In genomic region chr1:94047914-94048313, GRCh38 we compare ENCODE assay signal across 13 cellular contexts.
DNase-seq lines count a peak whose midpoint lies in the region; ATAC-seq and TF ChIP-seq lines count a peak whose summit lies in the region.
"Had no signal": no experiment of that assay in that cellular context is flagged by ENCODE, and none has a peak within 500 bp of the region (broad histone marks: within the 10 kb centered on the region; RNA-seq: fewer than 3 reads in every experiment).

No MANE protein-coding gene starts in this region.

- H3K4me1 ChIP-seq in GM23248 (ENCODE audit: insufficient read depth) = peaks cover 46% of the 10 kb centered on the region
- H3K4me1 ChIP-seq in mesenchymal stem cell (ENCODE audit: control insufficient read depth, insufficient read depth, low read depth, low read length) = peaks cover 28% of the 10 kb centered on the region
- H3K4me1 ChIP-seq in stomach = peaks cover 6 to 32% (median 21%) of the 10 kb centered on the region in 4 donors
- no peaks in the 10 kb centered on the region for H3K4me1 ChIP-seq in Karpas-422 (ENCODE audit: low read length)
- H3K4me1 ChIP-seq: colonic mucosa had no signal

- WGBS in GM23248 (ENCODE audit: low coverage in 1 of 2, low lambda C conversion rate in 2 of 2, missing lambda C conversion rate in 2 of 2), 2 experiments = 73% methylated on average over 2 of the region's 2 CpGs
- WGBS in mesenchymal stem cell = 85% methylated on average over 2 of the region's 2 CpGs
- WGBS in stomach, 5 donors = 72 to 88% (median 85%) methylated on average over 2 of the region's 2 CpGs

- TF ChIP-seq POLR2A in stomach (IDR thresholded peaks at IDR 0.05) = no peak

- H3K27me3 ChIP-seq in GM23248 (replicated peaks; ENCODE audit: insufficient read depth) (no peaks in the 10 kb centered on the region), mesenchymal stem cell (ENCODE audit: control insufficient read depth in 1 of 2, insufficient read depth in 1 of 2, low read length in 2 of 2) (no peaks in the 10 kb centered on the region), stomach (no peaks in the 10 kb centered on the region), Karpas-422 (ENCODE audit: low read length) (no peaks in the 10 kb centered on the region)
- H3K27me3 ChIP-seq: colonic mucosa had no signal

- no peak overlapping the region for H2BK120ac ChIP-seq in mesenchymal stem cell (ENCODE audit: low read depth, low read length)

- peak overlapping the region; percentile 68 for H2BK5ac ChIP-seq in mesenchymal stem cell (ENCODE audit: low read depth, low read length, poor library complexity, severe bottlenecking)

- intact Hi-C loops in stomach (cut with DNase I; ENCODE audit: low total_unique reads) = loop anchor here (5.0 kb wide), 1 partner anchor 289 kb away; no protein-coding TSS in a partner anchor
- intact Hi-C loops in activated CD4-positive, alpha-beta T cell treated with anti-CD3 and anti-CD28 coated beads, Interleukin-2, amount 10 ng/mL, durations not matched to agents 24 days and 14 days (cut with micrococcal nuclease) = loop anchor here (5.0 to 10.0 kb wide), 2 partner anchors 187 to 759 kb away; partner anchors contain the start of gene ARHGAP29

- peak overlapping the region; percentile 12 for H4K8ac ChIP-seq in mesenchymal stem cell (ENCODE audit: low read length)

- no peaks in the 10 kb centered on the region for H3K36me3 ChIP-seq in GM23248 (ENCODE audit: low read depth)
- no peaks in the 10 kb centered on the region for H3K36me3 ChIP-seq in mesenchymal stem cell (ENCODE audit: control insufficient read depth in 1 of 2, insufficient read depth in 2 of 2, low read depth in 1 of 2, low read length in 2 of 2)
- no peaks in the 10 kb centered on the region for H3K36me3 ChIP-seq in stomach
- H3K36me3 ChIP-seq in Karpas-422 (ENCODE audit: insufficient read depth, low read length) = no peaks in the 10 kb centered on the region
- H3K36me3 ChIP-seq: colonic mucosa had no signal

- H3K4me3 Mint-ChIP-seq in chondrocyte (ENCODE audit: unreplicated experiment) = no peak overlapping the region
- no peak overlapping the region for H3K4me3 Mint-ChIP-seq in activated CD4-positive, alpha-beta T cell treated with anti-CD3 and anti-CD28 coated beads, Interleukin-2, amount 10 ng/mL, durations not matched to agents 24 days and 14 days
- H3K4me3 Mint-ChIP-seq: activated B cell treated with CpG ODN at 0.5 μM for 24 hours; activated naive CD8-positive, alpha-beta T cell treated with anti-CD3 and anti-CD28 coated beads for 36 hours had no signal

- in situ Hi-C loops in GM23248 (cut with MboI) = loop anchor here (25.0 kb wide), 1 partner anchor 764 kb away; the partner anchor contains the start of gene SLC44A3

- no peak overlapping the region for H3K9ac ChIP-seq in GM23248
- peak overlapping the region; percentile 21 for H3K9ac ChIP-seq in mesenchymal stem cell (ENCODE audit: low read length)
- no peak overlapping the region for H3K9ac ChIP-seq in Karpas-422 (ENCODE audit: low read length)

- H3K27me3 Mint-ChIP-seq in chondrocyte (ENCODE audit: low read depth) = no peaks in the 10 kb centered on the region
- peaks cover 26% of the 10 kb centered on the region for H3K27me3 Mint-ChIP-seq in activated CD4-positive, alpha-beta T cell treated with anti-CD3 and anti-CD28 coated beads, Interleukin-2, amount 10 ng/mL, durations not matched to agents 24 days and 14 days

- peak overlapping the region; percentile 47 for H2AFZ ChIP-seq in GM23248
- H2AFZ ChIP-seq in mesenchymal stem cell (ENCODE audit: low read depth, low read length) = no peak overlapping the region
- H2AFZ ChIP-seq in Karpas-422 (ENCODE audit: low read length) = no peak overlapping the region

- peaks cover 25% of the 10 kb centered on the region for H3F3A ChIP-seq in GM23248 (ENCODE audit: insufficient read depth)

- H4K91ac ChIP-seq in mesenchymal stem cell (ENCODE audit: low read length) = peak overlapping the region; percentile 59

- H3K27ac ChIP-seq in GM23248 (peak overlapping the region; percentile 71), mesenchymal stem cell (ENCODE audit: low read length, poor library complexity, severe bottlenecking) (peak overlapping the region; percentile 67), stomach (peak overlapping the region; percentile 29 to 76 (median 65)), Karpas-422 (ENCODE audit: low read length) (no peak overlapping the region)
- H3K27ac ChIP-seq: colonic mucosa had no signal

- H4K20me1 ChIP-seq in GM23248 (ENCODE audit: insufficient read depth) = no peaks in the 10 kb centered on the region
- H4K20me1 ChIP-seq in Karpas-422 (ENCODE audit: insufficient read depth, low read depth, low read length) = no peaks in the 10 kb centered on the region

- H3K4me3 ChIP-seq in GM23248 (no peak overlapping the region), mesenchymal stem cell (ENCODE audit: insufficient read depth in 1 of 2, low read depth in 1 of 2, low read length in 2 of 2) (no peak overlapping the region), stomach (no peak overlapping the region), Karpas-422 (ENCODE audit: low read length) (no peak overlapping the region)
- H3K4me3 ChIP-seq: colonic mucosa had no signal

- H2BK12ac ChIP-seq in mesenchymal stem cell (ENCODE audit: low read length in 2 of 2) = no peak overlapping the region

- H3K9me2 ChIP-seq in GM23248 (ENCODE audit: insufficient read depth) (no peaks in the 10 kb centered on the region), Karpas-422 (replicated peaks; ENCODE audit: insufficient read depth, low read length) (no peaks in the 10 kb centered on the region)

- H3K9me3 ChIP-seq in GM23248 (ENCODE audit: low read depth) (no peaks in the 10 kb centered on the region), mesenchymal stem cell (ENCODE audit: control insufficient read depth, low read length) (no peaks in the 10 kb centered on the region), stomach (no peaks in the 10 kb centered on the region), Karpas-422 (ENCODE audit: low read length) (no peaks in the 10 kb centered on the region)
- H3K9me3 ChIP-seq: Caco-2, colonic mucosa had no signal

- no peak for ATAC-seq in HG02642 (IDR thresholded peaks at IDR 0.05; ENCODE audit: poor library complexity, unreplicated experiment)
- no peak for ATAC-seq in GM21515 (IDR thresholded peaks at IDR 0.05; ENCODE audit: unreplicated experiment)

- H2AK5ac ChIP-seq in mesenchymal stem cell (ENCODE audit: low read length, severe bottlenecking) = peak overlapping the region; percentile 79

- peaks cover 50% of the 10 kb centered on the region for H3K4me1 Mint-ChIP-seq in chondrocyte (ENCODE audit: low read depth)
- H3K4me1 Mint-ChIP-seq in activated CD4-positive, alpha-beta T cell treated with anti-CD3 and anti-CD28 coated beads, Interleukin-2, amount 10 ng/mL, durations not matched to agents 24 days and 14 days = peaks cover 6% of the 10 kb centered on the region

- TF ChIP-seq CTCF in chondrocyte (IDR thresholded peaks at IDR 0.05) (peak; percentile 19), stomach (IDR thresholded peaks at IDR 0.05) (no peak)

- H3K4me2 ChIP-seq in GM23248 (ENCODE audit: unreplicated experiment) (no peak overlapping the region), mesenchymal stem cell (ENCODE audit: low read length, poor library complexity, severe bottlenecking) (no peak overlapping the region), Karpas-422 (ENCODE audit: low read depth, low read length, poor library complexity, severe bottlenecking) (no peak overlapping the region)

- no peak overlapping the region for H3K23ac ChIP-seq in mesenchymal stem cell (ENCODE audit: low read length in 2 of 2)

- H2BK15ac ChIP-seq in mesenchymal stem cell (ENCODE audit: low read depth, poor library complexity, severe bottlenecking) = no peak overlapping the region

- peak overlapping the region; percentile 77 for H3K27ac Mint-ChIP-seq in chondrocyte (ENCODE audit: unreplicated experiment)
- no peak overlapping the region for H3K27ac Mint-ChIP-seq in activated CD4-positive, alpha-beta T cell treated with anti-CD3 and anti-CD28 coated beads, Interleukin-2, amount 10 ng/mL, durations not matched to agents 24 days and 14 days
- H3K27ac Mint-ChIP-seq: activated B cell treated with CpG ODN at 0.5 μM for 24 hours; activated naive CD8-positive, alpha-beta T cell treated with anti-CD3 and anti-CD28 coated beads for 36 hours had no signal

- DNase-seq in GM23248 = no peak
- no peak for DNase-seq in chondrocyte (ENCODE audit: low spot score)
- DNase-seq in mesenchymal stem cell = no peak
- DNase-seq in stomach = no peak
- no peak for DNase-seq in Karpas-422
- no peak for DNase-seq in activated CD4-positive, alpha-beta T cell treated with anti-CD3 and anti-CD28 coated beads, Interleukin-2, amount 10 ng/mL, durations not matched to agents 24 days and 14 days
- DNase-seq: activated B cell treated with CpG ODN at 0.5 μM for 24 hours; activated naive CD8-positive, alpha-beta T cell treated with anti-CD3 and anti-CD28 coated beads for 36 hours; Caco-2; colonic mucosa; GOT3 had no signal

- peak overlapping the region; percentile 50 to 71 for H3K18ac ChIP-seq in mesenchymal stem cell (ENCODE audit: low read depth in 1 of 2, low read length in 2 of 2)

- peak overlapping the region in 1 of 2 experiments; percentile 66 for H3K4ac ChIP-seq in mesenchymal stem cell (ENCODE audit: low read depth in 1 of 2, low read length in 2 of 2)

- peaks cover 4% of the 10 kb centered on the region for H3K79me1 ChIP-seq in mesenchymal stem cell (replicated peaks; ENCODE audit: low read length, poor library complexity, severe bottlenecking)

- no peak overlapping the region for H3K14ac ChIP-seq in mesenchymal stem cell (ENCODE audit: low read length in 2 of 2)

- no peaks in the 10 kb centered on the region for H3K9me3 Mint-ChIP-seq in chondrocyte (ENCODE audit: low read depth)
- no peaks in the 10 kb centered on the region for H3K9me3 Mint-ChIP-seq in activated CD4-positive, alpha-beta T cell treated with anti-CD3 and anti-CD28 coated beads, Interleukin-2, amount 10 ng/mL, durations not matched to agents 24 days and 14 days
- H3K9me3 Mint-ChIP-seq: activated B cell treated with CpG ODN at 0.5 μM for 24 hours; activated naive CD8-positive, alpha-beta T cell treated with anti-CD3 and anti-CD28 coated beads for 36 hours had no signal

- no peak for TF ChIP-seq EP300 in stomach (IDR thresholded peaks at IDR 0.05)

- no peaks in the 10 kb centered on the region for H3K36me3 Mint-ChIP-seq in chondrocyte (ENCODE audit: low read depth)
- no peaks in the 10 kb centered on the region for H3K36me3 Mint-ChIP-seq in activated CD4-positive, alpha-beta T cell treated with anti-CD3 and anti-CD28 coated beads, Interleukin-2, amount 10 ng/mL, durations not matched to agents 24 days and 14 days (ENCODE audit: low read depth)
- H3K36me3 Mint-ChIP-seq: activated naive CD8-positive, alpha-beta T cell treated with anti-CD3 and anti-CD28 coated beads for 36 hours had no signal

- H3K79me2 ChIP-seq in GM23248 (ENCODE audit: insufficient read depth) (no peaks in the 10 kb centered on the region), Karpas-422 (ENCODE audit: low read length) (no peaks in the 10 kb centered on the region)
